Comparison of ENCODE assay signal across 8 cellular contexts in the genomic region with DNA sequence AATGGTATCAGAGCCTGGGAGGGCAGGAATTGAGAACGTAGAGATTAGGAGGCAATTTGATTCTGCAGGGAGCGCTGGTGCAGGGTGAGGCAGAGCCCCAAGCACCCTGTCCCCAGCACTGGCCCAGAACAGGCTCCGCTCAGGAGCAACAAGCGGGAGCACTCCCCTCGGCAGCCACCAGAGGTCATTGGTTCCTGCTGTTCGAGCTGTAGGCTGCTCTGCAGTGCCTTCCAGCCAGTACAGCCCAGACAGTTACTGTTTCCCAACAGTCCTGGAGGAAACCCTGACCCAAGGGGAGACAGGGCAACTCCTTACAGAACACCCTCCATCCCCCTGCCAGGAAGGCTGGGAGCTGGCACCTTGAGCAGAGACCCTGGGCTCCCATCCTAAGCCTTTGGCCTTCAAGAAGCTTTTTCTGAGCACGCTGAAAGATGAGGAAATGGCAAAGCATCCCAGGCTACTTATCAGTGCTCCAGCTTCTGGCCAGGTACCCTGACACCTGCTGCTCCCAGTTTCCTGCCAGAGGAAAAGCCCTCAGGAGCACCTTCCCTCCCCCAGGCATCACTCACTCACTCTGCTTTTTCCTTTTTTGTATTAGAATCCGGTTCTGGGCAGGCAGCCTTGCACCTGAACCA.
DNase-seq lines count a peak whose midpoint lies in the region; ATAC-seq, FAIRE-seq and TF ChIP-seq lines count a peak whose summit lies in the region.

No MANE protein-coding gene starts in this region.

- no peak overlapping the region for H3K4me3 Mint-ChIP-seq in CD8-positive, alpha-beta memory T cell

- H3K4me2 ChIP-seq in OCI-LY7 (ENCODE audit: low read length) (no peak overlapping the region), neural cell (ENCODE audit: low read length) (no peak overlapping the region)

- TF ChIP-seq CTCF in OCI-LY7 (conservative IDR thresholded peaks at IDR 0.05; ENCODE audit: low read length) (peak; percentile 84), esophagus squamous epithelium (IDR thresholded peaks at IDR 0.05) (peak; percentile 55 to 88 (median 82)), neural cell (IDR thresholded peaks at IDR 0.05; ENCODE audit: poor library complexity, severe bottlenecking) (peak; percentile 92), stomach (IDR thresholded peaks at IDR 0.05) (peak in 5 of 7 experiments; percentile 74 to 89 (median 79))

- no peak overlapping the region for H3K9ac ChIP-seq in neural cell (ENCODE audit: low read length)

- intact Hi-C loops in OCI-LY7 (cut with micrococcal nuclease; ENCODE audit: unreplicated experiment) (loop anchor here (1.0 to 2.0 kb wide), 2 partner anchors 391 to 514 kb away; no protein-coding TSS in a partner anchor), esophagus squamous epithelium (cut with DNase I) (loop anchor here (10.0 kb wide), 2 partner anchors 112 to 382 kb away; no protein-coding TSS in a partner anchor), stomach (cut with DNase I; ENCODE audit: low total_unique reads) (loop anchor here (10.0 kb wide), 1 partner anchor 392 kb away; no protein-coding TSS in a partner anchor)

- H3K4me1 Mint-ChIP-seq in CD8-positive, alpha-beta memory T cell, result peaks cover 14 to 28% (median 17%) of the 10 kb centered on the region in 3 donors

- H3K79me2 ChIP-seq in OCI-LY7 (ENCODE audit: insufficient read depth, low read depth, low read length), result no peaks in the 10 kb centered on the region
- H3K79me2 ChIP-seq in neural cell (replicated peaks; ENCODE audit: insufficient read depth, low read length), result no peaks in the 10 kb centered on the region

- H3K4me1 ChIP-seq in CD8-positive, alpha-beta memory T cell (ENCODE audit: insufficient read depth, low read length), result no peaks in the 10 kb centered on the region
- H3K4me1 ChIP-seq in OCI-LY7 (ENCODE audit: insufficient read depth, low read length, poor library complexity, severe bottlenecking) (no peaks in the 10 kb centered on the region), esophagus squamous epithelium (peaks cover 0 to 55% (median 18%) of the 10 kb centered on the region in 3 donors), stomach (peaks cover 28 to 70% (median 58%) of the 10 kb centered on the region in 4 donors)

- H3K36me3 Mint-ChIP-seq in CD8-positive, alpha-beta memory T cell, result peaks cover 0 to 83% (median 16%) of the 10 kb centered on the region in 3 donors

- no peak overlapping the region for H3K4me3 ChIP-seq in CD8-positive, alpha-beta memory T cell (ENCODE audit: low read length)
- no peak overlapping the region for H3K4me3 ChIP-seq in OCI-LY7 (ENCODE audit: low read depth, low read length, poor library complexity, severe bottlenecking)
- no peak overlapping the region for H3K4me3 ChIP-seq in esophagus squamous epithelium
- no peak overlapping the region for H3K4me3 ChIP-seq in neural cell (ENCODE audit: low read length)
- no peak overlapping the region for H3K4me3 ChIP-seq in stomach

- POLR2A ChIA-PET in CD8-positive, alpha-beta memory T cell (lab: Charles Lee), result no interaction called here
- POLR2A ChIA-PET in OCI-LY7 (lab: Charles Lee), result interaction anchor here (0.7 kb wide), 1 partner anchor 322 kb away, joined by 3 read pairs; no protein-coding TSS in a partner anchor

- peak; percentile 26 to 69 (median 51) for DNase-seq in CD8-positive, alpha-beta memory T cell
- peak; percentile 76 for DNase-seq in HTR-8/SVneo (ENCODE audit: insufficient read length, low spot score)
- peak; percentile 71 for DNase-seq in OCI-LY7 (ENCODE audit: low spot score)
- DNase-seq in activated T-cell treated with anti-CD3 and anti-CD28 coated beads for 24 hours (ENCODE audit: low read depth), result peak; percentile 61
- no peak for DNase-seq in esophagus squamous epithelium (lab: John Stamatoyannopoulos, UW)
- peak; percentile 87 for DNase-seq in stomach

- no peaks in the 10 kb centered on the region for H3F3A ChIP-seq in neural cell (ENCODE audit: insufficient read depth, low read length, poor library complexity, severe bottlenecking)

- FAIRE-seq in HTR-8/SVneo (lab: Jason Lieb, UNC), result no peak

- CTCF ChIA-PET in CD8-positive, alpha-beta memory T cell (lab: Charles Lee), result interaction anchor here (0.6 to 5.0 kb wide), 8 partner anchors 14 to 390 kb away, joined by 3 to 23 read pairs (median 4); no protein-coding TSS in a partner anchor
- CTCF ChIA-PET in OCI-LY7 (lab: Charles Lee; ENCODE audit: unreplicated experiment), result no interaction called here

- no peaks in the 10 kb centered on the region for H3K27me3 ChIP-seq in CD8-positive, alpha-beta memory T cell (ENCODE audit: insufficient read depth, low read length, poor library complexity, severe bottlenecking)
- H3K27me3 ChIP-seq in esophagus squamous epithelium (no peaks in the 10 kb centered on the region), neural cell (ENCODE audit: insufficient read depth, low read depth, low read length) (no peaks in the 10 kb centered on the region), stomach (no peaks in the 10 kb centered on the region)

- TF ChIP-seq RAD21 in neural cell (conservative IDR thresholded peaks at IDR 0.05), result peak; percentile 89

- peaks cover 0 to 4% of the 10 kb centered on the region in 2 donors for H3K27me3 Mint-ChIP-seq in CD8-positive, alpha-beta memory T cell

- no peak overlapping the region for H3K27ac ChIP-seq in CD8-positive, alpha-beta memory T cell (ENCODE audit: low read depth, low read length)
- H3K27ac ChIP-seq in OCI-LY7 (ENCODE audit: low read depth, low read length, poor library complexity, severe bottlenecking) (no peak overlapping the region), esophagus squamous epithelium (no peak overlapping the region), neural cell (ENCODE audit: low read length) (no peak overlapping the region), stomach (peak overlapping the region in 1 of 5 donors; percentile 47)

- 21 to 32% methylated on average over 4 to 8 of the region's 8 CpGs for WGBS in esophagus squamous epithelium, 2 donors
- 19 to 34% (median 28%) methylated on average over 2 to 8 of the region's 8 CpGs for WGBS in stomach, 5 donors

- H4K20me1 ChIP-seq in OCI-LY7 (ENCODE audit: insufficient read depth, low read length) (no peaks in the 10 kb centered on the region), neural cell (ENCODE audit: insufficient read depth) (no peaks in the 10 kb centered on the region)

- H3K9me3 ChIP-seq in CD8-positive, alpha-beta memory T cell (ENCODE audit: low read length), result no peaks in the 10 kb centered on the region
- H3K9me3 ChIP-seq in OCI-LY7 (ENCODE audit: low read length) (no peaks in the 10 kb centered on the region), esophagus squamous epithelium (no peaks in the 10 kb centered on the region), neural cell (ENCODE audit: low read length) (no peaks in the 10 kb centered on the region), stomach (no peaks in the 10 kb centered on the region)

- H3K36me3 ChIP-seq in CD8-positive, alpha-beta memory T cell (ENCODE audit: insufficient read depth, low read length), result peaks cover 16% of the 10 kb centered on the region
- H3K36me3 ChIP-seq in OCI-LY7 (ENCODE audit: insufficient read depth, low read length) (no peaks in the 10 kb centered on the region), esophagus squamous epithelium (peaks cover 0 to 59% (median 0%) of the 10 kb centered on the region in 3 donors), neural cell (ENCODE audit: insufficient read depth, low read length) (no peaks in the 10 kb centered on the region), stomach (peaks cover 0 to 8% (median 7%) of the 10 kb centered on the region in 4 donors)

- H3K9me3 Mint-ChIP-seq in CD8-positive, alpha-beta memory T cell, result no peaks in the 10 kb centered on the region

- ATAC-seq in GM19438 (IDR thresholded peaks at IDR 0.05; ENCODE audit: low read depth, unreplicated experiment), result peak; percentile 93

- TF ChIP-seq EP300 in neural cell (conservative IDR thresholded peaks at IDR 0.05; ENCODE audit: poor library complexity, severe bottlenecking) (no peak), stomach (IDR thresholded peaks at IDR 0.05) (no peak)

- H2AFZ ChIP-seq in OCI-LY7 (ENCODE audit: low read length) (no peak overlapping the region), neural cell (ENCODE audit: low read depth, low read length) (no peak overlapping the region)

- TF ChIP-seq POLR2A in esophagus squamous epithelium (IDR thresholded peaks at IDR 0.05), result no peak
- TF ChIP-seq POLR2A in stomach (IDR thresholded peaks at IDR 0.05), result no peak

- BruUV-seq in OCI-LY7 (replicated peaks; lab: Mats Ljungman, UMichigan), result no TSS peak

- peak overlapping the region in 1 of 8 donors; percentile 83 for H3K27ac Mint-ChIP-seq in CD8-positive, alpha-beta memory T cell

- H3K9me2 ChIP-seq in OCI-LY7 (ENCODE audit: insufficient read depth, low read length) (no peaks in the 10 kb centered on the region), neural cell (ENCODE audit: insufficient read depth, low read length) (no peaks in the 10 kb centered on the region)

TF ChIP-seq in neural cell, 6 proteins besides CTCF, POLR2A, EP300 and RAD21:
- peak; percentile 94 for TF ChIP-seq SMC3 (conservative IDR thresholded peaks at IDR 0.05; ENCODE audit: poor library complexity)
- TF ChIP-seq TAF1 (IDR thresholded peaks at IDR 0.05; ENCODE audit: low read depth), result no peak
